ENCODE assay signal across 8 cellular contexts in genomic region chrX:153725832-153726285, GRCh38. TPM values are rescaled to one million over a fixed set of nuclear protein-coding genes. Genes with fewer than 3 reads are reported as not detected.
A peak's percentile ranks its signal among the peaks of the same experiment; 100 is the strongest.
DNase-seq lines count a peak whose midpoint lies in the region; ATAC-seq and TF ChIP-seq lines count a peak whose summit lies in the region.

No MANE protein-coding gene starts in this region.

- intact Hi-C loops in thyroid gland (cut with DNase I), result no loop called here

- H3K4me3 Mint-ChIP-seq in activated T-cell treated with anti-CD3 and anti-CD28 coated beads, Interleukin-2, amount 50 U/mL, for 24 hours, result peak overlapping the region; percentile 39

- no peak overlapping the region for H2AK5ac ChIP-seq in mesendoderm (ENCODE audit: low read length)

- WGBS in mesendoderm (ENCODE audit: extremely low coverage, insufficient coverage, low lambda C conversion rate), result no CpG with 5 or more reads among the region's 35 CpGs
- WGBS in thyroid gland, 2 donors, result 41 to 85% methylated on average over 5 to 6 of the region's 35 CpGs

- peak overlapping the region; percentile 72 for H3K9ac ChIP-seq in mesendoderm (ENCODE audit: low read length)

- H3K4ac ChIP-seq in mesendoderm (ENCODE audit: low read depth, low read length), result peak overlapping the region; percentile 83

- no peak overlapping the region for H3K4me2 ChIP-seq in mesendoderm (ENCODE audit: low read length)

- peak overlapping the region; percentile 88 for H3K56ac ChIP-seq in mesendoderm (ENCODE audit: low read length)

- H3K27ac ChIP-seq in angular gyrus (ENCODE audit: low read depth, low read length), result peak overlapping the region; percentile 26
- H3K27ac ChIP-seq in mesendoderm (ENCODE audit: low read depth, low read length), result peak overlapping the region; percentile 98
- H3K27ac ChIP-seq in thyroid gland, result peak overlapping the region; percentile 37 to 84 (median 48)

- peaks cover 23% of the 10 kb centered on the region for H3K36me3 Mint-ChIP-seq in activated T-cell treated with anti-CD3 and anti-CD28 coated beads, Interleukin-2, amount 50 U/mL, for 24 hours (ENCODE audit: low read depth)

- no peak overlapping the region for H2BK15ac ChIP-seq in mesendoderm (replicated peaks; ENCODE audit: low read depth)

- peak overlapping the region; percentile 96 for H2BK5ac ChIP-seq in mesendoderm (ENCODE audit: low read length)

- peaks cover 24% of the 10 kb centered on the region for H3K27me3 Mint-ChIP-seq in activated T-cell treated with anti-CD3 and anti-CD28 coated beads, Interleukin-2, amount 50 U/mL, for 24 hours

- H3K4me1 Mint-ChIP-seq in activated T-cell treated with anti-CD3 and anti-CD28 coated beads, Interleukin-2, amount 50 U/mL, for 24 hours (ENCODE audit: low read depth), result peaks cover 37% of the 10 kb centered on the region

- peak overlapping the region; percentile 69 for H3K18ac ChIP-seq in mesendoderm (ENCODE audit: low read length)

- no peak for TF ChIP-seq CTCF in thyroid gland (IDR thresholded peaks at IDR 0.05)

- H3K9me3 Mint-ChIP-seq in activated T-cell treated with anti-CD3 and anti-CD28 coated beads, Interleukin-2, amount 50 U/mL, for 24 hours, result no peaks in the 10 kb centered on the region

- H3K79me2 ChIP-seq in mesendoderm (ENCODE audit: control insufficient read depth, insufficient read depth, low read length), result peaks cover 30% of the 10 kb centered on the region

- H4K5ac ChIP-seq in mesendoderm (ENCODE audit: low read length), result no peak overlapping the region

- peak overlapping the region; percentile 86 for H2BK120ac ChIP-seq in mesendoderm (ENCODE audit: low read depth, low read length)

- H3K4me3 ChIP-seq in mesendoderm (ENCODE audit: low read length) (no peak overlapping the region), thyroid gland (replicated peaks in 1 of 3) (no peak overlapping the region)

- H3K36me3 ChIP-seq in mesendoderm (ENCODE audit: control insufficient read depth, insufficient read depth, low read length) (no peaks in the 10 kb centered on the region), thyroid gland (no peaks in the 10 kb centered on the region)

- ATAC-seq in HG02885 (IDR thresholded peaks at IDR 0.05; ENCODE audit: poor library complexity, unreplicated experiment), result no peak

- H3K27ac Mint-ChIP-seq in activated T-cell treated with anti-CD3 and anti-CD28 coated beads, Interleukin-2, amount 50 U/mL, for 24 hours, result no peak overlapping the region

- no peak for TF ChIP-seq POLR2A in thyroid gland (IDR thresholded peaks at IDR 0.05)

- H3K23ac ChIP-seq in mesendoderm (ENCODE audit: low read length), result no peak overlapping the region

- no peaks in the 10 kb centered on the region for H3K9me3 ChIP-seq in thyroid gland

- no peaks in the 10 kb centered on the region for H3K27me3 ChIP-seq in mesendoderm (ENCODE audit: insufficient read depth, low read length, poor library complexity)
- no peaks in the 10 kb centered on the region for H3K27me3 ChIP-seq in thyroid gland

- H4K8ac ChIP-seq in mesendoderm (ENCODE audit: low read depth, low read length), result no peak overlapping the region

- no peak for DNase-seq in activated T-cell treated with anti-CD3 and anti-CD28 coated beads, Interleukin-2, amount 50 U/mL, for 24 hours
- DNase-seq in activated T-cell treated with anti-CD3 and anti-CD28 coated beads, Interleukin-2, amount 50 U/mL, for 48 hours, result no peak
- DNase-seq in mesendoderm, result no peak
- no peak for DNase-seq in thyroid gland
- DNase-seq in NK-92 treated with Interleukin-12 subunit alpha and Interleukin-12 subunit beta, amount 100 ng/mL, for 24 hours (lab: John Stamatoyannopoulos, UW), result no peak
- no peak for DNase-seq in stimulated activated CD4-positive, alpha-beta T cell treated with anti-CD3 and anti-CD28 coated beads, Interleukin-4, amount 100 ng/mL, for 24 hours

- H3K4me1 ChIP-seq in mesendoderm (ENCODE audit: control insufficient read depth, low read depth, low read length) (peaks cover 3% of the 10 kb centered on the region), thyroid gland (peaks cover 21 to 42% of the 10 kb centered on the region in 2 donors)

- no peaks in the 10 kb centered on the region for H3K79me1 ChIP-seq in mesendoderm (ENCODE audit: low read length)

RNA-seq across cellular contexts. Expression of gene ABCD1, which starts 1.2 kb away (rescaled TPM):
- 13.0 TPM for polyA plus RNA-seq in mesendoderm (2013, experiment 1 of 2)
- polyA plus RNA-seq in mesendoderm (2013, experiment 2 of 2), result 12.3 TPM
- total RNA-seq in thyroid gland, result 10 to 100 TPM in 1 of 4 donors, 1 to 10 TPM in 3; 7.0 to 11.8 (median 8.9) TPM

RNA-seq across cellular contexts. Expression of gene BCAP31, which starts 1.7 kb away (rescaled TPM):
- polyA plus RNA-seq in mesendoderm (2013, experiment 1 of 2), result 107 TPM
- 106 TPM for polyA plus RNA-seq in mesendoderm (2013, experiment 2 of 2)
- total RNA-seq in thyroid gland, result 100 to 1,000 TPM; 170 to 228 (median 185) TPM

RNA-seq across cellular contexts. Expression of gene SLC6A8, which starts 38.1 kb away (rescaled TPM):
- 26.9 TPM for polyA plus RNA-seq in mesendoderm (2013, experiment 1 of 2)
- 27.7 TPM for polyA plus RNA-seq in mesendoderm (2013, experiment 2 of 2)
- 1 to 10 TPM; 4.0 to 8.0 (median 6.1) TPM for total RNA-seq in thyroid gland

RNA-seq across cellular contexts. Expression of gene PLXNB3, which starts 38.2 kb away (rescaled TPM):
- polyA plus RNA-seq in mesendoderm (2013, experiment 1 of 2), result 0.39 TPM
- 0.39 TPM for polyA plus RNA-seq in mesendoderm (2013, experiment 2 of 2)
- total RNA-seq in thyroid gland, result 1 to 10 TPM in 3 of 4 donors, under 1 TPM in 1; 0.67 to 2.0 (median 1.1) TPM

RNA-seq across cellular contexts. Expression of gene PNCK, which starts 52.2 kb away (rescaled TPM):
- 0.41 TPM for polyA plus RNA-seq in mesendoderm (2013, experiment 1 of 2)
- 0.39 TPM for polyA plus RNA-seq in mesendoderm (2013, experiment 2 of 2)
- total RNA-seq in thyroid gland, result under 1 TPM in 1 of 4 donors, not detected in 3; 0.83 TPM

Comparison
In these comparisons a context has a peak if more than half of its experiments do, and no peak if none do; other contexts are left out.
1. H3K27ac ChIP-seq: peak in every context shown above with its lines; median percentile 98 in mesendoderm; 48 in thyroid gland; 26 in angular gyrus.